ENCODE assay signal across 8 cellular contexts in genomic region chr1:203304919-203305808, GRCh38. TPM values are rescaled to one million over a fixed set of nuclear protein-coding genes. Genes with fewer than 3 reads are reported as not detected.
DNase-seq lines count a peak whose midpoint lies in the region; TF ChIP-seq lines count a peak whose summit lies in the region.

Gene BTG2, plus strand, starts transcription at chr1:203305519. Its CDS starts 88 bp downstream, at chr1:203305607.

- DNase-seq in GM03348 (ENCODE audit: low spot score) (peak; percentile 99), HEK293T (ENCODE audit: extremely low spot score) (peak; percentile 98), MV-4-11 (lab: John Stamatoyannopoulos, UW) (peak; percentile 69), SK-N-DZ (ENCODE audit: low spot score) (peak; percentile 84), foreskin melanocyte (peak; percentile 56)
- DNase-seq in activated naive CD4-positive, alpha-beta T cell treated with Interleukin-2 at 50 U/mL for 16 hours = peak; percentile 90

- H3K36me3 ChIP-seq in neuron (ENCODE audit: insufficient read depth, low read length) (peaks cover 6% of the 10 kb centered on the region), subcutaneous abdominal adipose tissue (ENCODE audit: control insufficient read depth in 5 of 5, insufficient read depth in 5 of 5, low read length in 5 of 5) (peaks cover 9 to 36% (median 25%) of the 10 kb centered on the region in 5 donors)

- H3K27ac ChIP-seq in subcutaneous abdominal adipose tissue (ENCODE audit: low read depth, low read length) = peak within 1 kb of the TSS; percentile 99

- peak within 1 kb of the TSS; percentile 14 for H2AFZ ChIP-seq in neuron (ENCODE audit: low read depth, low read length)

- peaks cover 41% of the 10 kb centered on the region for H3K4me1 ChIP-seq in neuron (ENCODE audit: insufficient read depth, low read length)
- H3K4me1 ChIP-seq in subcutaneous abdominal adipose tissue (ENCODE audit: control insufficient read depth in 5 of 5, insufficient read depth in 5 of 5, low read length in 5 of 5) = peaks cover 7 to 53% (median 43%) of the 10 kb centered on the region in 5 donors

- peak within 1 kb of the TSS; percentile 96 to 99 (median 99) for H3K9ac ChIP-seq in subcutaneous abdominal adipose tissue (ENCODE audit: low read length in 5 of 5)

- H3K9me3 ChIP-seq in neuron (ENCODE audit: low read length) (peaks cover 2% of the 10 kb centered on the region), subcutaneous abdominal adipose tissue (ENCODE audit: control insufficient read depth in 5 of 5, low read length in 5 of 5) (no peaks in the 10 kb centered on the region)

- CTCF ChIA-PET in HEK293T (lab: Yijun Ruan, JAX) = interaction anchor here (0.9 to 2.3 kb wide), 4 partner anchors 11 to 36 kb away, joined by 3 to 17 read pairs (median 4); no protein-coding TSS in a partner anchor

- POLR2A ChIA-PET in HEK293T (lab: Yijun Ruan, JAX) = interaction anchor here (1.0 to 8.4 kb wide), 7 partner anchors 10 to 32 kb away, joined by 3 to 71 read pairs (median 8); no protein-coding TSS in a partner anchor

- H3K27me3 ChIP-seq in neuron (ENCODE audit: insufficient read depth, low read length) = peaks cover 23% of the 10 kb centered on the region
- no peaks in the 10 kb centered on the region for H3K27me3 ChIP-seq in subcutaneous abdominal adipose tissue (ENCODE audit: control insufficient read depth in 5 of 5, insufficient read depth in 4 of 5, low read length in 5 of 5)

- H3K4me3 ChIP-seq in neuron (ENCODE audit: low read length) = peak within 1 kb of the TSS; percentile 96
- H3K4me3 ChIP-seq in subcutaneous abdominal adipose tissue (ENCODE audit: low read depth in 1 of 5, low read length in 5 of 5) = peak within 1 kb of the TSS; percentile 95 to 99 (median 99)

TF ChIP-seq in HEK293T, 16 proteins besides CTCF, POLR2A, EP300 and RAD21:
- no peak for TF ChIP-seq PKNOX1 (IDR thresholded peaks at IDR 0.05)
- no peak for TF ChIP-seq LEF1 (IDR thresholded peaks at IDR 0.05; ENCODE audit: borderline replicate concordance)
- TF ChIP-seq SUZ12 (IDR thresholded peaks at IDR 0.05) = no peak
- TF ChIP-seq ARNT (IDR thresholded peaks at IDR 0.05) = no peak
- no peak for TF ChIP-seq FOXA1 (IDR thresholded peaks at IDR 0.05)
- TF ChIP-seq HDGF (IDR thresholded peaks at IDR 0.05; ENCODE audit: borderline replicate concordance) = no peak
- peak; percentile 66 for TF ChIP-seq ELF4 (IDR thresholded peaks at IDR 0.05)
- TF ChIP-seq NFRKB (IDR thresholded peaks at IDR 0.05) = no peak
- peak; percentile 52 for TF ChIP-seq L3MBTL2 (conservative IDR thresholded peaks at IDR 0.05)

RNA-seq across cellular contexts. Expression of gene BTG2, which starts in this region (rescaled TPM):
- 3.5 and 7.4 TPM in 2 replicates for polyA plus RNA-seq in SK-N-DZ (2014; cell fraction: cytosol; rRNA removed)
- 5.1 and 5.3 TPM in 2 replicates for polyA plus RNA-seq in SK-N-DZ (2014; cell fraction: nucleus; rRNA removed)

Comparison
In these comparisons a context has a peak if more than half of its experiments do, and no peak if none do; other contexts are left out.
1. Peak in every context shown above with its lines: DNase-seq, H3K4me3 ChIP-seq and H3K27ac ChIP-seq.